ENCODE assay signal across 1 cellular context in the genomic region with DNA sequence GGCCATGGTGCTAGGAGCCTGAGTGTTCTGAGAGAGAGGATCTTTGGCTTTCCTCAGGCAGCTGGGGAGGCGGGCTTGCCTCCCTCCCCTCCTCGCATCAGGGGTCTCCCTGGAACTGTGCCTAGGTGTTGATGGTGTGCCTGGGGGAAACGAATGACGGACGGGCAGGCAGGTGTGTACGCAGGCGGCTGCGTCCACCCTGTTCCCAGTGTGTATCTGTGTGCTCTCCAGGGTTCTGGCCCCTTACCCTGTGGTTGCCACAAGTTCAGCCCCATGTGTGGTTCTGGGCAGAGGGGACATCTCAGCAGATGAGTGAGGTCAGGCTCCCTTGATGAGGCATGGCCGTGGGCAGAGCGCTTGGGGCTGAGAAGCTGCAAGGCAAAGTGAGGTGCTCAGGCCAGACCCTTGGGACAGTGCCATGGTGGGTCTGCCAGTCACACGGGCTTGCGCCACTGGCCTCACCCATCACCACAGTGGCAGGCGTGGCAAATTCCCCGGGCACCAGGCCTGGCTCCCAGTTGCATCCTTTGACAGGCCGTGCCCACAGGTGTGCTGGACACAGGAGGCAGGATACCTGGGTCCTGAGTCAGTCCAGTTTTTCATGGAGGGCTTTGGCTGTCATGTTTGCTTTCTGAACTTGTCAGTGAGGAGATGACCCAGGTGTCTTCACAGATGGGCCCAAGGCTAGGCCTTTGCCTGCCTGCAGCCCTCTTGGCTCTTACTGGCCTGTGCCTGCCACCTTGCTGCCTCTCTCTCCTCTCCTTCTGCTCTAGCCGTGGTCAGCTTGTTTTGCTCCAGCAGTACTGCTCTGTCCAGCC.
TF ChIP-seq lines count a peak whose summit lies in the region.

No MANE protein-coding gene starts in this region.

TF ChIP-seq in K562, 482 proteins besides CTCF, POLR2A, EP300 and RAD21:
- TF ChIP-seq ETV6 (IDR thresholded peaks at IDR 0.05; ENCODE audit: borderline replicate concordance in 1 of 2, low read depth in 2 of 2, low read length in 1 of 2) (no peak), ETV6 (CRISPR knock-in tag; IDR thresholded peaks at IDR 0.05; ENCODE audit: borderline replicate concordance) (no peak), HDAC1 (IDR thresholded peaks at IDR 0.05) (0 out of 4 replicates have a peak, but pooled peaks of 1 of the 2 experiments have one; percentile 38), TEAD4 (IDR thresholded peaks at IDR 0.05; ENCODE audit: low read length) (0 out of 2 replicates have a peak, but pooled peaks have one; percentile 2), TEAD4 (CRISPR knock-in tag; IDR thresholded peaks at IDR 0.05; ENCODE audit: borderline replicate concordance) (no peak), KLF13 (tag; IDR thresholded peaks at IDR 0.05; ENCODE audit: borderline replicate concordance, low read depth) (peak; percentile 54; the same call in 1 of the 2 replicates), TBL1XR1 (IDR thresholded peaks at IDR 0.05; ENCODE audit: low read length in 2 of 2) (0 out of 4 replicates have a peak, but pooled peaks of 1 of the 2 experiments have one; percentile 15), MCM3 (IDR thresholded peaks at IDR 0.05) (peak; percentile 51), ZNF224 (CRISPR knock-in tag; IDR thresholded peaks at IDR 0.05) (no peak), ZFP30 (CRISPR knock-in tag; IDR thresholded peaks at IDR 0.05; ENCODE audit: borderline replicate concordance) (no peak), MCM7 (IDR thresholded peaks at IDR 0.05) (peak in 1 of 2 experiments; percentile 94; a peak in 1 of 4 replicates), NFATC3 (IDR thresholded peaks at IDR 0.05) (no peak)
- TF ChIP-seq, protein P1, sequence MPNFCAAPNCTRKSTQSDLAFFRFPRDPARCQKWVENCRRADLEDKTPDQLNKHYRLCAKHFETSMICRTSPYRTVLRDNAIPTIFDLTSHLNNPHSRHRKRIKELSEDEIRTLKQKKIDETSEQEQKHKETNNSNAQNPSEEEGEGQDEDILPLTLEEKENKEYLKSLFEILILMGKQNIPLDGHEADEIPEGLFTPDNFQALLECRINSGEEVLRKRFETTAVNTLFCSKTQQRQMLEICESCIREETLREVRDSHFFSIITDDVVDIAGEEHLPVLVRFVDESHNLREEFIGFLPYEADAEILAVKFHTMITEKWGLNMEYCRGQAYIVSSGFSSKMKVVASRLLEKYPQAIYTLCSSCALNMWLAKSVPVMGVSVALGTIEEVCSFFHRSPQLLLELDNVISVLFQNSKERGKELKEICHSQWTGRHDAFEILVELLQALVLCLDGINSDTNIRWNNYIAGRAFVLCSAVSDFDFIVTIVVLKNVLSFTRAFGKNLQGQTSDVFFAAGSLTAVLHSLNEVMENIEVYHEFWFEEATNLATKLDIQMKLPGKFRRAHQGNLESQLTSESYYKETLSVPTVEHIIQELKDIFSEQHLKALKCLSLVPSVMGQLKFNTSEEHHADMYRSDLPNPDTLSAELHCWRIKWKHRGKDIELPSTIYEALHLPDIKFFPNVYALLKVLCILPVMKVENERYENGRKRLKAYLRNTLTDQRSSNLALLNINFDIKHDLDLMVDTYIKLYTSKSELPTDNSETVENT (CRISPR knock-in tag; IDR thresholded peaks at IDR 0.05), result peak; percentile 56; the same call in 1 of the 2 replicates
- TF ChIP-seq, protein P2, sequence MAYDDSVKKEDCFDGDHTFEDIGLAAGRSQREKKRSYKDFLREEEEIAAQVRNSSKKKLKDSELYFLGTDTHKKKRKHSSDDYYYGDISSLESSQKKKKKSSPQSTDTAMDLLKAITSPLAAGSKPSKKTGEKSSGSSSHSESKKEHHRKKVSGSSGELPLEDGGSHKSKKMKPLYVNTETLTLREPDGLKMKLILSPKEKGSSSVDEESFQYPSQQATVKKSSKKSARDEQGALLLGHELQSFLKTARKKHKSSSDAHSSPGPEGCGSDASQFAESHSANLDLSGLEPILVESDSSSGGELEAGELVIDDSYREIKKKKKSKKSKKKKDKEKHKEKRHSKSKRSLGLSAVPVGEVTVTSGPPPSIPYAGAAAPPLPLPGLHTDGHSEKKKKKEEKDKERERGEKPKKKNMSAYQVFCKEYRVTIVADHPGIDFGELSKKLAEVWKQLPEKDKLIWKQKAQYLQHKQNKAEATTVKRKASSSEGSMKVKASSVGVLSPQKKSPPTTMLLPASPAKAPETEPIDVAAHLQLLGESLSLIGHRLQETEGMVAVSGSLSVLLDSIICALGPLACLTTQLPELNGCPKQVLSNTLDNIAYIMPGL (CRISPR knock-in tag; IDR thresholded peaks at IDR 0.05), result peak; percentile 76; the same call in 1 of the 2 replicates
- TF ChIP-seq, protein P3, sequence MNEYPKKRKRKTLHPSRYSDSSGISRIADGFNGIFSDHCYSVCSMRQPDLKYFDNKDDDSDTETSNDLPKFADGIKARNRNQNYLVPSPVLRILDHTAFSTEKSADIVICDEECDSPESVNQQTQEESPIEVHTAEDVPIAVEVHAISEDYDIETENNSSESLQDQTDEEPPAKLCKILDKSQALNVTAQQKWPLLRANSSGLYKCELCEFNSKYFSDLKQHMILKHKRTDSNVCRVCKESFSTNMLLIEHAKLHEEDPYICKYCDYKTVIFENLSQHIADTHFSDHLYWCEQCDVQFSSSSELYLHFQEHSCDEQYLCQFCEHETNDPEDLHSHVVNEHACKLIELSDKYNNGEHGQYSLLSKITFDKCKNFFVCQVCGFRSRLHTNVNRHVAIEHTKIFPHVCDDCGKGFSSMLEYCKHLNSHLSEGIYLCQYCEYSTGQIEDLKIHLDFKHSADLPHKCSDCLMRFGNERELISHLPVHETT (CRISPR knock-in tag; conservative IDR thresholded peaks at IDR 0.05 in 1 of 2, IDR thresholded peaks at IDR 0.05 in 1 of 2), result no peak
- TF ChIP-seq, protein P4, sequence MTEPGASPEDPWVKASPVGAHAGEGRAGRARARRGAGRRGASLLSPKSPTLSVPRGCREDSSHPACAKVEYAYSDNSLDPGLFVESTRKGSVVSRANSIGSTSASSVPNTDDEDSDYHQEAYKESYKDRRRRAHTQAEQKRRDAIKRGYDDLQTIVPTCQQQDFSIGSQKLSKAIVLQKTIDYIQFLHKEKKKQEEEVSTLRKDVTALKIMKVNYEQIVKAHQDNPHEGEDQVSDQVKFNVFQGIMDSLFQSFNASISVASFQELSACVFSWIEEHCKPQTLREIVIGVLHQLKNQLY (CRISPR knock-in tag; conservative IDR thresholded peaks at IDR 0.05), result peak in 1 of 2 experiments; percentile 67; a peak in 1 of 4 replicates
- TF ChIP-seq, protein P5, sequence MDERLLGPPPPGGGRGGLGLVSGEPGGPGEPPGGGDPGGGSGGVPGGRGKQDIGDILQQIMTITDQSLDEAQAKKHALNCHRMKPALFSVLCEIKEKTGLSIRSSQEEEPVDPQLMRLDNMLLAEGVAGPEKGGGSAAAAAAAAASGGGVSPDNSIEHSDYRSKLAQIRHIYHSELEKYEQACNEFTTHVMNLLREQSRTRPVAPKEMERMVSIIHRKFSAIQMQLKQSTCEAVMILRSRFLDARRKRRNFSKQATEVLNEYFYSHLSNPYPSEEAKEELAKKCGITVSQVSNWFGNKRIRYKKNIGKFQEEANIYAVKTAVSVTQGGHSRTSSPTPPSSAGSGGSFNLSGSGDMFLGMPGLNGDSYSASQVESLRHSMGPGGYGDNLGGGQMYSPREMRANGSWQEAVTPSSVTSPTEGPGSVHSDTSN (CRISPR knock-in tag; IDR thresholded peaks at IDR 0.05; ENCODE audit: low read depth), result 0 out of 2 replicates have a peak, but pooled peaks have one; percentile 2
- TF ChIP-seq, protein P5 (tag; conservative IDR thresholded peaks at IDR 0.05; ENCODE audit: low read depth), result no peak
- TF ChIP-seq, protein P6, sequence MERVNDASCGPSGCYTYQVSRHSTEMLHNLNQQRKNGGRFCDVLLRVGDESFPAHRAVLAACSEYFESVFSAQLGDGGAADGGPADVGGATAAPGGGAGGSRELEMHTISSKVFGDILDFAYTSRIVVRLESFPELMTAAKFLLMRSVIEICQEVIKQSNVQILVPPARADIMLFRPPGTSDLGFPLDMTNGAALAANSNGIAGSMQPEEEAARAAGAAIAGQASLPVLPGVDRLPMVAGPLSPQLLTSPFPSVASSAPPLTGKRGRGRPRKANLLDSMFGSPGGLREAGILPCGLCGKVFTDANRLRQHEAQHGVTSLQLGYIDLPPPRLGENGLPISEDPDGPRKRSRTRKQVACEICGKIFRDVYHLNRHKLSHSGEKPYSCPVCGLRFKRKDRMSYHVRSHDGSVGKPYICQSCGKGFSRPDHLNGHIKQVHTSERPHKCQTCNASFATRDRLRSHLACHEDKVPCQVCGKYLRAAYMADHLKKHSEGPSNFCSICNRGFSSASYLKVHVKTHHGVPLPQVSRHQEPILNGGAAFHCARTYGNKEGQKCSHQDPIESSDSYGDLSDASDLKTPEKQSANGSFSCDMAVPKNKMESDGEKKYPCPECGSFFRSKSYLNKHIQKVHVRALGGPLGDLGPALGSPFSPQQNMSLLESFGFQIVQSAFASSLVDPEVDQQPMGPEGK (CRISPR knock-in tag; IDR thresholded peaks at IDR 0.05; ENCODE audit: borderline replicate concordance), result no peak
